In genomic region chr7:6228865-6229264, GRCh38 we compare ENCODE assay signal across 8 cellular contexts. TPM values are rescaled to one million over a fixed set of nuclear protein-coding genes. Genes with fewer than 3 reads are reported as not detected.
DNase-seq lines count a peak whose midpoint lies in the region; ATAC-seq and TF ChIP-seq lines count a peak whose summit lies in the region.

No MANE protein-coding gene starts in this region.

- peaks cover 2% of the 10 kb centered on the region for H3K27me3 Mint-ChIP-seq in GM23338 (ENCODE audit: insufficient read depth, low read depth, poor library complexity)

- H3K9me2 ChIP-seq in GM23338 (ENCODE audit: insufficient read depth), result no peaks in the 10 kb centered on the region

- H3K36me3 Mint-ChIP-seq in GM23338 (ENCODE audit: low read depth), result peaks cover 1% of the 10 kb centered on the region; the same call in 1 of the 3 replicates

- H3K27ac ChIP-seq in GM23338 (ENCODE audit: low read depth) (no peak overlapping the region), heart right ventricle (peak overlapping the region; percentile 39 to 83 (median 70)), upper lobe of left lung (peak overlapping the region in 3 of 4 donors; percentile 26 to 35 (median 28))

- ATAC-seq in GM23338 (no peak), heart right ventricle (peak; percentile 57 to 78 (median 68)), upper lobe of left lung (ENCODE audit: low FRiP score in 2 of 2) (peak; percentile 52 to 78)

- H3K4me1 ChIP-seq in GM23338 (ENCODE audit: insufficient read depth) (peaks cover 15% of the 10 kb centered on the region), heart right ventricle (peaks cover 21 to 100% (median 87%) of the 10 kb centered on the region in 9 donors), upper lobe of left lung (peaks cover 25 to 64% (median 60%) of the 10 kb centered on the region in 4 donors)

- intact Hi-C loops in heart right ventricle (cut with DNase I), result loop anchor here in 5 of 10 donors (5.0 to 10.0 kb wide), 5 partner anchors 33 to 67 kb away; partner anchors contain the start of gene CYTH3 (in 1 of the 5)

- no peaks in the 10 kb centered on the region for H4K20me1 ChIP-seq in GM23338 (replicated peaks; ENCODE audit: insufficient read depth)

- no peaks in the 10 kb centered on the region for H3K27me3 ChIP-seq in GM23338 (ENCODE audit: insufficient read depth)
- no peaks in the 10 kb centered on the region for H3K27me3 ChIP-seq in heart right ventricle
- H3K27me3 ChIP-seq in upper lobe of left lung, result no peaks in the 10 kb centered on the region

- H3K27ac Mint-ChIP-seq in GM23338, result peak overlapping the region; percentile 73

- H3K4me2 ChIP-seq in GM23338, result peak overlapping the region; percentile 55

- H3K9me3 ChIP-seq in heart right ventricle (no peaks in the 10 kb centered on the region), upper lobe of left lung (no peaks in the 10 kb centered on the region)

- WGBS in heart right ventricle, 2 donors, result 27 to 28% methylated on average over 4 of the region's 4 CpGs
- WGBS in upper lobe of left lung, 2 donors, result 39 to 41% methylated on average over 4 of the region's 4 CpGs

- no peaks in the 10 kb centered on the region for H3F3A ChIP-seq in GM23338 (replicated peaks; ENCODE audit: low read depth)

- peaks cover 34% of the 10 kb centered on the region for H3K4me1 Mint-ChIP-seq in GM23338

- TF ChIP-seq POLR2A in upper lobe of left lung (IDR thresholded peaks at IDR 0.05), result no peak

- H2AFZ ChIP-seq in GM23338, result no peak overlapping the region

- no peaks in the 10 kb centered on the region for H3K36me3 ChIP-seq in GM23338 (ENCODE audit: insufficient read depth)
- no peaks in the 10 kb centered on the region for H3K36me3 ChIP-seq in heart right ventricle
- H3K36me3 ChIP-seq in upper lobe of left lung, result no peaks in the 10 kb centered on the region

- H3K79me2 ChIP-seq in GM23338 (replicated peaks; ENCODE audit: insufficient read depth), result peaks cover 35% of the 10 kb centered on the region; the same call in 1 of the 2 replicates

- DNase-seq in GDM1 (lab: John Stamatoyannopoulos, UW) (peak; percentile 65), GM23338 (ENCODE audit: low spot score) (no peak), RPMI7951 (ENCODE audit: low read depth) (peak; percentile 82), heart right ventricle (no peak), upper lobe of left lung (no peak), HK-2 (ENCODE audit: unreplicated experiment) (no peak), NCI-H510A treated with DMSO at 0.1 percent for 48 hours (lab: John Stamatoyannopoulos, UW) (no peak)
- no peak for DNase-seq in activated CD4-positive, alpha-beta T cell treated with anti-CD3 and anti-CD28 coated beads, Interleukin-2, amount 50 U/mL, for 4 hours

- H3K4me3 ChIP-seq in GM23338, result no peak overlapping the region
- H3K4me3 ChIP-seq in heart right ventricle, result peak overlapping the region in 7 of 10 donors; percentile 3 to 33 (median 19)
- H3K4me3 ChIP-seq in upper lobe of left lung, result no peak overlapping the region

- H3K9me3 Mint-ChIP-seq in GM23338, result no peaks in the 10 kb centered on the region; the same call in 2 of the 3 replicates

- TF ChIP-seq EP300 in upper lobe of left lung (IDR thresholded peaks at IDR 0.05), result no peak

- no peak overlapping the region for H3K4me3 Mint-ChIP-seq in GM23338

- TF ChIP-seq CTCF in GM23338 (conservative IDR thresholded peaks at IDR 0.05; ENCODE audit: low read depth in 2 of 2), result no peak
- no peak for TF ChIP-seq CTCF in heart right ventricle (IDR thresholded peaks at IDR 0.05)
- no peak for TF ChIP-seq CTCF in upper lobe of left lung (IDR thresholded peaks at IDR 0.05)

TF ChIP-seq in GM23338, 12 proteins besides CTCF, POLR2A, EP300 and RAD21:
- TF ChIP-seq EZH2phosphoT487 (IDR thresholded peaks at IDR 0.05; ENCODE audit: unreplicated experiment) (no peak), NANOG (IDR thresholded peaks at IDR 0.05; ENCODE audit: borderline replicate concordance) (no peak), ETS1 (IDR thresholded peaks at IDR 0.05) (no peak), CREB1 (CRISPR knock-in tag; IDR thresholded peaks at IDR 0.05; ENCODE audit: low read depth) (no peak), ZNF462 (CRISPR knock-in tag; IDR thresholded peaks at IDR 0.05) (no peak)
TF ChIP-seq in GM23338: peak in this region for 0.

RNA-seq across cellular contexts. Expression of gene CYTH3, which starts 43.6 kb away (rescaled TPM):
- total RNA-seq in GM23338 (2014; rRNA removed; shearing (Covaris generic)), result 15.3 and 28.3 TPM in 2 replicates
- polyA plus RNA-seq in GM23338 (2016; fragmentation: Nextera tagmentation; extraction: Ambion mirVana) (4.6 and 5.9 TPM in 2 replicates), heart right ventricle (10 to 100 TPM; 15.9 to 17.0 TPM)
- total RNA-seq in RPMI7951 (2014; rRNA removed; shearing (Covaris generic)), result 18.4 and 20.6 TPM in 2 replicates
- total RNA-seq in heart right ventricle (10 to 100 TPM; 16.2 to 27.9 (median 23.2) TPM), upper lobe of left lung (10 to 100 TPM; 24.2 to 76.5 (median 32.9) TPM)

Comparison
In these comparisons a context has a peak if more than half of its experiments do, and no peak if none do; other contexts are left out.
1. DNase-seq: peak in GDM1 (single experiment) and RPMI7951 (single experiment); none in GM23338 (single experiment), heart right ventricle (0 of 2), upper lobe of left lung (0 of 2), activated CD4-positive, alpha-beta T cell treated with anti-CD3 and anti-CD28 coated beads, Interleukin-2, amount 50 U/mL, for 4 hours (0 of 2), HK-2 (single experiment) and NCI-H510A treated with DMSO at 0.1 percent for 48 hours (single experiment).
2. H3K4me3 ChIP-seq: peak in heart right ventricle (7 of 10); none in GM23338 (single experiment) and upper lobe of left lung (0 of 4).